In the genomic region with DNA sequence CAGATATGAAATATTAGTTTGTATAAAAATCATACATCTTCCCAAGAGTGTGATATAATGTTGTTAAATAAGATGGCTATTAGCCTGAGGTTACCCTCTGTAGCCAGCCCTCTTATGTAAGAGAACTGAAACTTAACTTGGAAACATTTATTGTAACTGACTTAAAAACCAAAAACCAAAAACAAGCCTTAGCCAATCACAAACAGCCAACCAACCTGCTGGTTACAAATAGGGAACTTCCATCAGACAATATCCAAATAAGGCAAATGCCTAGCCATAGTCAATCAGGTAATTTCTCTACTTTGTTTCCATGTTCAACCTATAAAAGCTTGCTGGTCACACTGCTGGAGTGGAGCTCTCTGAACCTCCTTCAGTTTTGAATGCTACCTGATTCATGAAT, we compare ENCODE assay signal across 20 cellular contexts. TPM values are rescaled to one million over a fixed set of nuclear protein-coding genes. Genes with fewer than 3 reads are reported as not detected.
DNase-seq lines count a peak whose midpoint lies in the region; ATAC-seq, FAIRE-seq and TF ChIP-seq lines count a peak whose summit lies in the region.
"Had no signal": no experiment of that assay in that cellular context is flagged by ENCODE, and none has a peak within 500 bp of the region (broad histone marks: within the 10 kb centered on the region; RNA-seq: fewer than 3 reads in every experiment).

No MANE protein-coding gene starts in this region.

- no peak overlapping the region for H2AFZ ChIP-seq in HepG2 (ENCODE audit: low read length)

- no peak for TF ChIP-seq RAD21 in HepG2 (CRISPR knock-in tag; IDR thresholded peaks at IDR 0.05)

- H3K9ac ChIP-seq in HepG2 (ENCODE audit: insufficient read depth, low read depth, low read length) = no peak overlapping the region

- DNase-seq in SIG-M5 treated with dmso at 0.1 percent for 504 hours (lab: John Stamatoyannopoulos, UW; ENCODE audit: unreplicated experiment) (peak; percentile 5), SIG-M5 (lab: John Stamatoyannopoulos, UW) (no peak), naive B cell (peak; percentile 20), HepG2 (ENCODE audit: low spot score) (no peak), NCI-H2107 treated with DMSO at 0.1 percent for 48 hours (lab: John Stamatoyannopoulos, UW; ENCODE audit: unreplicated experiment) (no peak), NCI-H2196 treated with DMSO at 0.1 percent for 48 hours (lab: John Stamatoyannopoulos, UW; ENCODE audit: unreplicated experiment) (no peak)
- DNase-seq: adrenal gland; CD8-positive, alpha-beta T cell; cerebellar nuclear complex; mucosa of descending colon; NCI-H1694 treated with DMSO at 0.1 percent for 48 hours; NCI-H774; ovary had no signal

- no peaks in the 10 kb centered on the region for H4K20me1 ChIP-seq in HepG2 (ENCODE audit: insufficient read depth, low read length)

- peak; percentile 56 for ATAC-seq in HG02571 (IDR thresholded peaks at IDR 0.05; ENCODE audit: unreplicated experiment)
- ATAC-seq in HG03378 (IDR thresholded peaks at IDR 0.05; ENCODE audit: unreplicated experiment) = peak; percentile 69
- ATAC-seq in naive B cell (ENCODE audit: low read depth in 2 of 2) = peak; percentile 82 to 84
- ATAC-seq in HepG2 = no peak
- ATAC-seq: CD8-positive, alpha-beta T cell; K562; mucosa of descending colon had no signal

- no peaks in the 10 kb centered on the region for H3K79me2 ChIP-seq in HepG2 (ENCODE audit: insufficient read depth, low read length)

- peaks cover 6 to 9% (median 6%) of the 10 kb centered on the region in 3 donors for H3K4me1 Mint-ChIP-seq in naive B cell

- peak overlapping the region in 2 of 6 donors; percentile 27 to 92 for H3K27ac Mint-ChIP-seq in naive B cell
- H3K27ac Mint-ChIP-seq: CD8-positive, alpha-beta T cell had no signal

- H3K4me2 ChIP-seq in HepG2 (ENCODE audit: low read depth, low read length) = no peak overlapping the region

- no peak for TF ChIP-seq CTCF in HepG2 (CRISPR knock-in tag; IDR thresholded peaks at IDR 0.05)

- peaks cover 0 to under 1% (median 0%) of the 10 kb centered on the region in 7 donors for H3K9me3 Mint-ChIP-seq in naive B cell
- H3K9me3 Mint-ChIP-seq: CD8-positive, alpha-beta T cell had no signal

- no peaks in the 10 kb centered on the region for H3K27me3 Mint-ChIP-seq in naive B cell

- peaks cover 0 to 12% of the 10 kb centered on the region in 2 donors for H3K36me3 Mint-ChIP-seq in naive B cell

- no peak for FAIRE-seq in HepG2 (lab: Jason Lieb, UNC)
- FAIRE-seq: A204.1, islet of Langerhans, K562 had no signal

- TF ChIP-seq POLR2A in HepG2 (IDR thresholded peaks at IDR 0.05; ENCODE audit: insufficient read depth in 1 of 2, low read depth in 2 of 2, low read length in 2 of 2) = no peak

- H3K4me3 Mint-ChIP-seq in naive B cell = no peak overlapping the region
- H3K4me3 Mint-ChIP-seq: CD8-positive, alpha-beta T cell had no signal

- in situ Hi-C loops in HepG2 (cut with HindIII; ENCODE audit: extremely low pct_ligation_motif_present, low pct_unique_long_range_greater_than_20kb) = no loop called here

- POLR2A ChIA-PET in HepG2 (lab: Yijun Ruan, JAX) = no interaction called here

- H3K4me1 ChIP-seq in HepG2 (ENCODE audit: insufficient read depth, low read length) = no peaks in the 10 kb centered on the region
- H3K4me1 ChIP-seq: adrenal gland, SJSA1, tibial nerve had no signal

- H3K27me3 ChIP-seq in HepG2 (ENCODE audit: control insufficient read depth in 1 of 2, insufficient read depth in 2 of 2, low read length in 2 of 2) = no peaks in the 10 kb centered on the region
- H3K27me3 ChIP-seq: adrenal gland, ovary, SJSA1, tibial nerve had no signal

- BruUV-seq in HepG2 (replicated peaks; lab: Mats Ljungman, UMichigan) = no TSS peak

- no peak overlapping the region for H3K4me3 ChIP-seq in HepG2 (replicated peaks in 1 of 3; ENCODE audit: insufficient read depth in 1 of 3, low read depth in 2 of 3, low read length in 3 of 3)
- H3K4me3 ChIP-seq: adrenal gland, K562, mucosa of descending colon, ovary, SJSA1, tibial nerve had no signal

- CTCF ChIA-PET in HepG2 (lab: Yijun Ruan, JAX; ENCODE audit: low intra/inter-chr PET ratio, low total read pairs) = no interaction called here

- TF ChIP-seq EP300 in HepG2 (IDR thresholded peaks at IDR 0.05; ENCODE audit: low read depth in 2 of 2, low read length in 2 of 2) (no peak), HepG2 (CRISPR knock-in tag; IDR thresholded peaks at IDR 0.05; ENCODE audit: borderline replicate concordance) (no peak)

- H3K9me3 ChIP-seq in HepG2 (ENCODE audit: low read length) = no peaks in the 10 kb centered on the region
- H3K9me3 ChIP-seq: mucosa of descending colon, ovary, SJSA1, tibial nerve had no signal

- H3K36me3 ChIP-seq in HepG2 (replicated peaks in 1 of 2; ENCODE audit: control insufficient read depth in 1 of 2, insufficient read depth in 2 of 2, low read length in 2 of 2) = no peaks in the 10 kb centered on the region
- H3K36me3 ChIP-seq: adrenal gland, ovary, SJSA1 had no signal

- intact Hi-C loops in HepG2 (cut with micrococcal nuclease; ENCODE audit: unreplicated experiment) = no loop called here

- H3K27ac ChIP-seq in HepG2 (ENCODE audit: extremely low read length, insufficient read depth, low read length) = no peak overlapping the region
- H3K27ac ChIP-seq: adrenal gland, ovary, SJSA1, tibial nerve had no signal

RNA-seq across cellular contexts. Expression of a gene that starts 14.1 kb away (rescaled TPM):
- polyA plus RNA-seq in naive B cell (ENCODE audit: low read depth in 6 of 6) = 10 to 100 TPM in 3 of 6 donors, 1 to 10 TPM in 3; 6.3 to 18.7 (median 9.3) TPM
- 1.7 and 1.8 TPM in 2 replicates for total RNA-seq in HepG2 (2016; rRNA removed; fragmentation: Illumina TruSeq; extraction: Trizol)
- total RNA-seq in HepG2 (2016; cell fraction: cytosol; rRNA removed; fragmentation: Illumina TruSeq; extraction: Trizol; ENCODE audit: low read depth) = 0.20 and 1.8 TPM in 2 replicates
- 2.7 and 4.4 TPM in 2 replicates for total RNA-seq in HepG2 (2016; cell fraction: insoluble cytoplasmic fraction; rRNA removed; fragmentation: Illumina TruSeq; extraction: Trizol)
- total RNA-seq in HepG2 (2016; cell fraction: membrane; rRNA removed; fragmentation: Illumina TruSeq; extraction: Trizol) = 2.0 and 2.1 TPM in 2 replicates
- 3.1 and 4.8 TPM in 2 replicates for total RNA-seq in HepG2 (2016; cell fraction: nucleus; rRNA removed; fragmentation: Illumina TruSeq; extraction: Trizol)
- polyA plus RNA-seq in HepG2 (2011; rRNA removed) = 5.9 and 7.4 TPM in 2 replicates
- polyA plus RNA-seq in HepG2 (2011; cell fraction: cytosol; rRNA removed) = 1.1 and 1.7 TPM in 2 replicates
- 0.92 and 2.1 TPM in 2 replicates for polyA plus RNA-seq in HepG2 (2011; cell fraction: nucleus; rRNA removed)
- 2.2 and 3.0 TPM in 2 replicates for polyA plus RNA-seq in HepG2 (2012)
- polyA plus RNA-seq in HepG2 (2016; cell fraction: cytosol; fragmentation: Illumina TruSeq; extraction: Trizol; ENCODE audit: low read depth) = 1.2 and 1.6 TPM in 2 replicates
- 3.0 and 4.3 TPM in 2 replicates for polyA plus RNA-seq in HepG2 (2016; cell fraction: insoluble cytoplasmic fraction; fragmentation: Illumina TruSeq; extraction: Trizol; ENCODE audit: low read depth)
- 1.4 and 2.3 TPM in 2 replicates for polyA plus RNA-seq in HepG2 (2016; cell fraction: membrane; fragmentation: Illumina TruSeq; extraction: Trizol; ENCODE audit: low read depth)
- 1.8 and 3.8 TPM in 2 replicates for polyA plus RNA-seq in HepG2 (2016; cell fraction: nucleus; fragmentation: Illumina TruSeq; extraction: Trizol; ENCODE audit: insufficient read depth, low read depth)
- 2.0 and 3.6 TPM in 2 replicates for polyA minus RNA-seq in HepG2 (2011; rRNA and poly(A)+ RNA removed; ENCODE audit: low replicate concordance)
- 0.44 and 1.3 TPM in 2 replicates for polyA minus RNA-seq in HepG2 (2011; cell fraction: cytosol; rRNA and poly(A)+ RNA removed)
- 16.2 and 17.7 TPM in 2 replicates for polyA minus RNA-seq in HepG2 (2011; cell fraction: nucleus; rRNA and poly(A)+ RNA removed)

RNA-seq across cellular contexts. Expression of a gene that starts 14.5 kb away (rescaled TPM):
- polyA plus RNA-seq in naive B cell (ENCODE audit: low read depth in 6 of 6) (10 to 100 TPM; 20.3 to 55.5 (median 41.7) TPM), HepG2 (2011; rRNA removed) (17.2 and 20.2 TPM in 2 replicates)
- 43.7 and 80.2 TPM in 2 replicates for total RNA-seq in HepG2 (2016; rRNA removed; fragmentation: Illumina TruSeq; extraction: Trizol)
- 3.1 and 3.5 TPM in 2 replicates for total RNA-seq in HepG2 (2016; cell fraction: cytosol; rRNA removed; fragmentation: Illumina TruSeq; extraction: Trizol; ENCODE audit: low read depth)
- total RNA-seq in HepG2 (2016; cell fraction: insoluble cytoplasmic fraction; rRNA removed; fragmentation: Illumina TruSeq; extraction: Trizol) = 46.3 and 90.6 TPM in 2 replicates
- total RNA-seq in HepG2 (2016; cell fraction: membrane; rRNA removed; fragmentation: Illumina TruSeq; extraction: Trizol) = 13.5 and 15.0 TPM in 2 replicates
- total RNA-seq in HepG2 (2016; cell fraction: nucleus; rRNA removed; fragmentation: Illumina TruSeq; extraction: Trizol) = 26.3 and 30.1 TPM in 2 replicates
- 11.5 and 14.9 TPM in 2 replicates for polyA plus RNA-seq in HepG2 (2011; cell fraction: cytosol; rRNA removed)
- 5.5 and 8.0 TPM in 2 replicates for polyA plus RNA-seq in HepG2 (2011; cell fraction: nucleus; rRNA removed)
- 20.8 and 29.1 TPM in 2 replicates for polyA plus RNA-seq in HepG2 (2012)
- 2.0 and 2.9 TPM in 2 replicates for polyA plus RNA-seq in HepG2 (2016; cell fraction: cytosol; fragmentation: Illumina TruSeq; extraction: Trizol; ENCODE audit: low read depth)
- polyA plus RNA-seq in HepG2 (2016; cell fraction: insoluble cytoplasmic fraction; fragmentation: Illumina TruSeq; extraction: Trizol; ENCODE audit: low read depth) = 71.2 and 77.4 TPM in 2 replicates
- polyA plus RNA-seq in HepG2 (2016; cell fraction: membrane; fragmentation: Illumina TruSeq; extraction: Trizol; ENCODE audit: low read depth) = 6.2 and 7.0 TPM in 2 replicates
- polyA plus RNA-seq in HepG2 (2016; cell fraction: nucleus; fragmentation: Illumina TruSeq; extraction: Trizol; ENCODE audit: insufficient read depth, low read depth) = 28.1 and 28.7 TPM in 2 replicates
- polyA minus RNA-seq in HepG2 (2011; rRNA and poly(A)+ RNA removed; ENCODE audit: low replicate concordance) = 18.1 and 47.8 TPM in 2 replicates
- 24.5 and 26.0 TPM in 2 replicates for polyA minus RNA-seq in HepG2 (2011; cell fraction: cytosol; rRNA and poly(A)+ RNA removed)
- polyA minus RNA-seq in HepG2 (2011; cell fraction: nucleus; rRNA and poly(A)+ RNA removed) = 31.3 and 31.5 TPM in 2 replicates

RNA-seq across cellular contexts. Expression of a gene that starts 41.0 kb away (rescaled TPM):
- polyA plus RNA-seq in naive B cell (ENCODE audit: low read depth in 6 of 6) (1 to 10 TPM in 5 of 6 donors, not detected in 1; 3.7 to 7.7 (median 3.8) TPM), HepG2 (2011; rRNA removed) (3.8 and 4.4 TPM in 2 replicates)
- total RNA-seq in HepG2 (2016; rRNA removed; fragmentation: Illumina TruSeq; extraction: Trizol) = 15.7 and 25.1 TPM in 2 replicates
- total RNA-seq in HepG2 (2016; cell fraction: cytosol; rRNA removed; fragmentation: Illumina TruSeq; extraction: Trizol; ENCODE audit: low read depth) = 1.1 and 3.2 TPM in 2 replicates
- 15.6 and 21.9 TPM in 2 replicates for total RNA-seq in HepG2 (2016; cell fraction: insoluble cytoplasmic fraction; rRNA removed; fragmentation: Illumina TruSeq; extraction: Trizol)
- total RNA-seq in HepG2 (2016; cell fraction: membrane; rRNA removed; fragmentation: Illumina TruSeq; extraction: Trizol) = 6.0 and 7.6 TPM in 2 replicates
- 11.5 and 14.2 TPM in 2 replicates for total RNA-seq in HepG2 (2016; cell fraction: nucleus; rRNA removed; fragmentation: Illumina TruSeq; extraction: Trizol)
- 2.1 and 3.3 TPM in 2 replicates for polyA plus RNA-seq in HepG2 (2011; cell fraction: cytosol; rRNA removed)
- polyA plus RNA-seq in HepG2 (2011; cell fraction: nucleus; rRNA removed) = 3.7 and 5.3 TPM in 2 replicates
- polyA plus RNA-seq in HepG2 (2012) = 8.6 and 9.2 TPM in 2 replicates
- 0.53 and 0.63 TPM in 2 replicates for polyA plus RNA-seq in HepG2 (2016; cell fraction: cytosol; fragmentation: Illumina TruSeq; extraction: Trizol; ENCODE audit: low read depth)
- 13.3 and 15.4 TPM in 2 replicates for polyA plus RNA-seq in HepG2 (2016; cell fraction: insoluble cytoplasmic fraction; fragmentation: Illumina TruSeq; extraction: Trizol; ENCODE audit: low read depth)
- polyA plus RNA-seq in HepG2 (2016; cell fraction: membrane; fragmentation: Illumina TruSeq; extraction: Trizol; ENCODE audit: low read depth) = 2.5 and 2.9 TPM in 2 replicates
- 9.9 and 10.2 TPM in 2 replicates for polyA plus RNA-seq in HepG2 (2016; cell fraction: nucleus; fragmentation: Illumina TruSeq; extraction: Trizol; ENCODE audit: insufficient read depth, low read depth)
- polyA minus RNA-seq in HepG2 (2011; rRNA and poly(A)+ RNA removed; ENCODE audit: low replicate concordance) = 2.9 and 5.6 TPM in 2 replicates
- polyA minus RNA-seq in HepG2 (2011; cell fraction: cytosol; rRNA and poly(A)+ RNA removed) = 7.7 TPM in 2 replicates
- polyA minus RNA-seq in HepG2 (2011; cell fraction: nucleus; rRNA and poly(A)+ RNA removed) = 15.2 and 21.0 TPM in 2 replicates

Comparison
In these comparisons a context has a peak if more than half of its experiments do, and no peak if none do; other contexts are left out.
1. DNase-seq: peak in SIG-M5 treated with dmso at 0.1 percent for 504 hours (single experiment) and naive B cell (single experiment); none in SIG-M5 (single experiment), HepG2 (single experiment), NCI-H2107 treated with DMSO at 0.1 percent for 48 hours (single experiment) and NCI-H2196 treated with DMSO at 0.1 percent for 48 hours (single experiment).